ENCODE assay signal across 1 cellular context in genomic region chr14:102931580-102932285, GRCh38.
TF ChIP-seq lines count a peak whose summit lies in the region.

No MANE protein-coding gene starts in this region.

TF ChIP-seq in IMR-90, 13 proteins besides CTCF, POLR2A, EP300 and RAD21:
- TF ChIP-seq MXI1 (IDR thresholded peaks at IDR 0.05; ENCODE audit: borderline replicate concordance, low read depth, low read length): no peak
- no peak for TF ChIP-seq ELK1 (IDR thresholded peaks at IDR 0.05; ENCODE audit: borderline replicate concordance, low read depth, low read length)
- TF ChIP-seq BHLHE40 (IDR thresholded peaks at IDR 0.05; ENCODE audit: low read depth, low read length): no peak
- TF ChIP-seq CEBPB (IDR thresholded peaks at IDR 0.05; ENCODE audit: low read depth, low read length): no peak
